ENCODE assay signal across 2 cellular contexts in the genomic region with DNA sequence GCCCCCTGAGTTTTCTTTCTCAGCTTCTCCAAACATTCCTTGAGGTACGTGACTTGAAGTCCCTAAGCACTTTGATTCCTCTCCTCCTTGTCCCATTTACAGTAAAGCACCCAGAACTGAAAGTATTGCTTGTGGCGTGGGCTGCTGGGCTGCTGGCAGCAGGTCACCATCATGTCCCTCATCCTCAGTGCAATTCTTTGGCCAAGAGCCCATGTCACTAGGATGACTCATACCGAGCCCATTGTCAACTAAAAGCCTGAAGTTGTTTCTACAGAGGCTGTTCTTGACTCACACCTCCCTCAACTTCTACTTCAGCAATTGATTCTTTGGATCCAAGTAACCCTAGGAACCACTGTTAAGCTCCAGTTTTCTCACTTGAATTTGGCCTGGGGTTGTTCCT.
A peak's percentile ranks its signal among the peaks of the same experiment; 100 is the strongest.
TF ChIP-seq lines count a peak whose summit lies in the region.

No MANE protein-coding gene starts in this region.

TF ChIP-seq in SK-N-SH, 30 proteins besides CTCF, POLR2A, EP300 and RAD21:
- TF ChIP-seq, protein P1, sequence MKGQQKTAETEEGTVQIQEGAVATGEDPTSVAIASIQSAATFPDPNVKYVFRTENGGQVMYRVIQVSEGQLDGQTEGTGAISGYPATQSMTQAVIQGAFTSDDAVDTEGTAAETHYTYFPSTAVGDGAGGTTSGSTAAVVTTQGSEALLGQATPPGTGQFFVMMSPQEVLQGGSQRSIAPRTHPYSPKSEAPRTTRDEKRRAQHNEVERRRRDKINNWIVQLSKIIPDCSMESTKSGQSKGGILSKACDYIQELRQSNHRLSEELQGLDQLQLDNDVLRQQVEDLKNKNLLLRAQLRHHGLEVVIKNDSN (IDR thresholded peaks at IDR 0.05; ENCODE audit: borderline replicate concordance, low read depth) = no peak
- TF ChIP-seq FOSL2 (IDR thresholded peaks at IDR 0.05; ENCODE audit: borderline replicate concordance, low read depth) = peak; percentile 32; the same call in 1 of the 2 replicates

TF ChIP-seq in SK-N-SH treated with all-trans-retinoic acid at 6 μM for 48 hours, 23 proteins besides CTCF, POLR2A, EP300 and RAD21 (continued from another document):
- TF ChIP-seq, protein P2, sequence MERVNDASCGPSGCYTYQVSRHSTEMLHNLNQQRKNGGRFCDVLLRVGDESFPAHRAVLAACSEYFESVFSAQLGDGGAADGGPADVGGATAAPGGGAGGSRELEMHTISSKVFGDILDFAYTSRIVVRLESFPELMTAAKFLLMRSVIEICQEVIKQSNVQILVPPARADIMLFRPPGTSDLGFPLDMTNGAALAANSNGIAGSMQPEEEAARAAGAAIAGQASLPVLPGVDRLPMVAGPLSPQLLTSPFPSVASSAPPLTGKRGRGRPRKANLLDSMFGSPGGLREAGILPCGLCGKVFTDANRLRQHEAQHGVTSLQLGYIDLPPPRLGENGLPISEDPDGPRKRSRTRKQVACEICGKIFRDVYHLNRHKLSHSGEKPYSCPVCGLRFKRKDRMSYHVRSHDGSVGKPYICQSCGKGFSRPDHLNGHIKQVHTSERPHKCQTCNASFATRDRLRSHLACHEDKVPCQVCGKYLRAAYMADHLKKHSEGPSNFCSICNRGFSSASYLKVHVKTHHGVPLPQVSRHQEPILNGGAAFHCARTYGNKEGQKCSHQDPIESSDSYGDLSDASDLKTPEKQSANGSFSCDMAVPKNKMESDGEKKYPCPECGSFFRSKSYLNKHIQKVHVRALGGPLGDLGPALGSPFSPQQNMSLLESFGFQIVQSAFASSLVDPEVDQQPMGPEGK (CRISPR knock-in tag; IDR thresholded peaks at IDR 0.05; ENCODE audit: borderline replicate concordance) = no peak
- TF ChIP-seq GLIS3 (CRISPR knock-in tag; IDR thresholded peaks at IDR 0.05) (no peak), TCF4 (CRISPR knock-in tag; IDR thresholded peaks at IDR 0.05; ENCODE audit: borderline replicate concordance) (no peak), ZC3H10 (CRISPR knock-in tag; IDR thresholded peaks at IDR 0.05) (no peak), ESRRG (CRISPR knock-in tag; IDR thresholded peaks at IDR 0.05) (no peak), OSR1 (CRISPR knock-in tag; IDR thresholded peaks at IDR 0.05) (no peak), ARNTL (CRISPR knock-in tag; IDR thresholded peaks at IDR 0.05; ENCODE audit: borderline replicate concordance, low read depth) (no peak), ISL1 (CRISPR knock-in tag; IDR thresholded peaks at IDR 0.05) (no peak), TOX (CRISPR knock-in tag; IDR thresholded peaks at IDR 0.05; ENCODE audit: borderline replicate concordance) (no peak)
